Comparison of ENCODE assay signal across 30 cellular contexts in the genomic region with DNA sequence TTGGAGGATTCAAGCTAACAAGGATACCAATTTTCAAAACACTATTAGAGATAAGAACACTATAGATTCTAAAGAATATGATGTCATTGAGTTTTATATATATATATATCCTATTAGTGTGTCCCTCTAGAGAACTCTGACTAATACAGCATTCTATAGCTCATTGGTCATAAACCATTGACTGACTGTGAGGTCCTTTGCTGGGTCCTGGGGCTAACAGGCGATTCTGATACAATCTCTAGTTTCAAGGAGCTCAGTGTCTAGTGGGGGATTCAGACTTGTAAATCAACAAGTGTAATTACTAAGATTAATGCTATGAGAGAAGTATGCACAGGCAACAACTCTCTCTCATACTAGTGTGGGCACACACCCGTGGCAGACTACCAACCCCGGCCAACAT.
"Had no signal": no experiment of that assay in that cellular context is flagged by ENCODE, and none has a peak within 500 bp of the region (broad histone marks: within the 10 kb centered on the region; RNA-seq: fewer than 3 reads in every experiment).

No MANE protein-coding gene starts in this region.

- H3K27me3 Mint-ChIP-seq: activated B cell treated with CpG ODN at 0.5 μM for 24 hours; activated CD4-positive, alpha-beta memory T cell treated with anti-CD3 and anti-CD28 coated beads for 36 hours; T-cell; T-helper 17 cell had no signal

- H3K4me1 ChIP-seq: adrenal gland, body of pancreas had no signal

- H3K27me3 ChIP-seq: adrenal gland, body of pancreas had no signal

- H3K9me3 Mint-ChIP-seq: activated B cell treated with CpG ODN at 0.5 μM for 24 hours; activated CD4-positive, alpha-beta memory T cell treated with anti-CD3 and anti-CD28 coated beads for 36 hours; activated naive CD4-positive, alpha-beta T cell treated with anti-CD3 and anti-CD28 coated beads for 36 hours; activated naive CD4-positive, alpha-beta T cell treated with anti-CD3 and anti-CD28 coated beads, Interleukin-2, amount 50 U/mL, for 72 hours; activated T-cell treated with anti-CD3 and anti-CD28 coated beads, Interleukin-2, amount 50 U/mL, for 4 hours; activated T-helper 1 cell treated with anti-CD3 and anti-CD28 coated beads, Interleukin-12 subunit alpha, Interleukin-12 subunit beta, Interleukin-2, Interleukin-4 antibody, amounts not matched to agents 30 ng/mL and 10 ng/mL and 1 ng/mL, durations not matched to agents 14 hours and 24 hours and 36 hours had no signal

- FAIRE-seq: astrocyte had no signal

- H3K4me3 Mint-ChIP-seq: activated B cell treated with CpG ODN at 0.5 μM for 24 hours; activated CD4-positive, alpha-beta memory T cell treated with anti-CD3 and anti-CD28 coated beads for 36 hours; activated naive CD4-positive, alpha-beta T cell treated with anti-CD3 and anti-CD28 coated beads for 36 hours; activated T-cell treated with anti-CD3 and anti-CD28 coated beads, Interleukin-2, amount 50 U/mL, for 4 hours; activated T-helper 1 cell treated with anti-CD3 and anti-CD28 coated beads, Interleukin-12 subunit alpha, Interleukin-12 subunit beta, Interleukin-2, Interleukin-4 antibody, amounts not matched to agents 30 ng/mL and 10 ng/mL and 1 ng/mL, durations not matched to agents 14 hours and 24 hours and 36 hours; T-cell; T-helper 17 cell had no signal

- H3K9me3 ChIP-seq: adrenal gland, body of pancreas had no signal

- DNase-seq: activated B cell treated with CpG ODN at 0.5 μM for 24 hours; activated CD4-positive, alpha-beta memory T cell treated with anti-CD3 and anti-CD28 coated beads for 36 hours; activated CD4-positive, alpha-beta T cell treated with anti-CD3 and anti-CD28 coated beads for 4 hours; activated CD4-positive, alpha-beta T cell treated with anti-CD3 and anti-CD28 coated beads, Interleukin-2, amount 50 U/mL, for 1 hour; activated CD4-positive, CD25-positive, alpha-beta regulatory T cell treated with anti-CD3 and anti-CD28 coated beads, Interleukin-2, amount 50 U/mL, for 72 hours; activated CD8-positive, alpha-beta memory T cell treated with anti-CD3 and anti-CD28 coated beads, Interleukin-2, amount 50 U/mL, for 4 hours; activated gamma-delta T cell treated with Interleukin-2 at 50 U/mL for 16 hours; activated naive CD4-positive, alpha-beta T cell treated with anti-CD3 and anti-CD28 coated beads for 36 hours; activated T-cell treated with anti-CD3 and anti-CD28 coated beads for 4 hours; activated T-cell treated with anti-CD3 and anti-CD28 coated beads, Interleukin-2, amount 50 U/mL, for 4 hours; adrenal gland; body of pancreas; central memory CD4-positive, alpha-beta T cell; NCI-H1092 treated with DMSO at 0.1 percent for 48 hours; NCI-H1417; NCI-H187 treated with DMSO at 0.1 percent for 48 hours; NCI-H2081; NCI-H226; NCI-H446 treated with DMSO at 0.1 percent for 48 hours; NCI-H524 treated with DMSO at 0.1 percent for 48 hours; RPMI8226; SHP77 treated with DMSO at 0.1 percent for 48 hours; T-cell; T-helper 17 cell had no signal

- ATAC-seq: activated naive CD4-positive, alpha-beta T cell treated with anti-CD3 and anti-CD28 coated beads, Interleukin-2, amount 50 U/mL, for 72 hours; activated T-cell treated with anti-CD3 and anti-CD28 coated beads, Interleukin-2, amount 50 U/mL, for 4 hours; body of pancreas; Panc1; SK-N-SH treated with all-trans-retinoic acid at 6 μM for 48 hours; T-cell; T-helper 17 cell had no signal

- H3K36me3 ChIP-seq: adrenal gland had no signal

- H3K27ac Mint-ChIP-seq: activated B cell treated with CpG ODN at 0.5 μM for 24 hours; activated CD4-positive, alpha-beta memory T cell treated with anti-CD3 and anti-CD28 coated beads for 36 hours; activated naive CD4-positive, alpha-beta T cell treated with anti-CD3 and anti-CD28 coated beads for 36 hours; activated naive CD4-positive, alpha-beta T cell treated with anti-CD3 and anti-CD28 coated beads, Interleukin-2, amount 50 U/mL, for 72 hours; activated T-helper 1 cell treated with anti-CD3 and anti-CD28 coated beads, Interleukin-12 subunit alpha, Interleukin-12 subunit beta, Interleukin-2, Interleukin-4 antibody, amounts not matched to agents 30 ng/mL and 10 ng/mL and 1 ng/mL, durations not matched to agents 14 hours and 24 hours and 36 hours; T-cell; T-helper 17 cell had no signal

- H3K4me3 ChIP-seq: adrenal gland, body of pancreas had no signal

- H3K27ac ChIP-seq: adrenal gland, body of pancreas, VCaP had no signal
